In genomic region chr14:100540141-100540925, GRCh38 we compare ENCODE assay signal across 11 cellular contexts. TPM values are rescaled to one million over a fixed set of nuclear protein-coding genes. Genes with fewer than 3 reads are reported as not detected.
DNase-seq lines count a peak whose midpoint lies in the region; ATAC-seq, FAIRE-seq and TF ChIP-seq lines count a peak whose summit lies in the region.
"Had no signal": no experiment of that assay in that cellular context is flagged by ENCODE, and none has a peak within 500 bp of the region (broad histone marks: within the 10 kb centered on the region; RNA-seq: fewer than 3 reads in every experiment).

No MANE protein-coding gene starts in this region.

- H3K4me1 Mint-ChIP-seq in endodermal cell (peaks cover 2% of the 10 kb centered on the region), neural progenitor cell (peaks cover 13% of the 10 kb centered on the region)

- no peaks in the 10 kb centered on the region for H3K36me3 Mint-ChIP-seq in endodermal cell (ENCODE audit: low read depth)
- H3K36me3 Mint-ChIP-seq in neural progenitor cell = no peaks in the 10 kb centered on the region
- H3K36me3 Mint-ChIP-seq: naive thymus-derived CD4-positive, alpha-beta T cell had no signal

- TF ChIP-seq CTCF in D721Med (IDR thresholded peaks at IDR 0.05; ENCODE audit: insufficient read depth, missing control alignments) = peak; percentile 6
- TF ChIP-seq CTCF in Loucy (conservative IDR thresholded peaks at IDR 0.05; ENCODE audit: low read length) = peak; percentile 35
- peak; percentile 74 for TF ChIP-seq CTCF in endodermal cell (conservative IDR thresholded peaks at IDR 0.05)
- peak; percentile 46 for TF ChIP-seq CTCF in neural progenitor cell (IDR thresholded peaks at IDR 0.05)

- H3K79me2 ChIP-seq in Loucy (ENCODE audit: insufficient read depth, low read length) (no peaks in the 10 kb centered on the region), neural progenitor cell (ENCODE audit: low read depth) (no peaks in the 10 kb centered on the region)

- H3K4me1 ChIP-seq in Loucy (ENCODE audit: insufficient read depth, low read length, poor library complexity, severe bottlenecking) = peaks cover 12% of the 10 kb centered on the region
- no peaks in the 10 kb centered on the region for H3K4me1 ChIP-seq in endodermal cell (ENCODE audit: control insufficient read depth, insufficient read depth, low read length)
- H3K4me1 ChIP-seq in neural progenitor cell = peaks cover 3% of the 10 kb centered on the region

- H4K20me1 ChIP-seq in Loucy (ENCODE audit: insufficient read depth, low read length, poor library complexity, severe bottlenecking) = no peaks in the 10 kb centered on the region
- H4K20me1 ChIP-seq in neural progenitor cell (ENCODE audit: low read depth) = no peaks in the 10 kb centered on the region

- H3K4me3 ChIP-seq in Loucy (ENCODE audit: low read length, poor library complexity, severe bottlenecking) (no peak overlapping the region), endodermal cell (ENCODE audit: low read length) (no peak overlapping the region), neural progenitor cell (no peak overlapping the region)

- H3K4me3 Mint-ChIP-seq in endodermal cell (no peak overlapping the region), neural progenitor cell (no peak overlapping the region)
- H3K4me3 Mint-ChIP-seq: naive thymus-derived CD4-positive, alpha-beta T cell had no signal

- in situ Hi-C loops in G401 (cut with HindIII; ENCODE audit: low sequenced_read_pairs) = no loop called here

- DNase-seq in D721Med (ENCODE audit: insufficient read length, low spot score) (no peak), endodermal cell (peak; percentile 83), neural progenitor cell (ENCODE audit: low spot score) (peak; percentile 51), D341Med (ENCODE audit: low spot score) (no peak), G401 (ENCODE audit: low spot score) (no peak), NCI-H2171 (lab: John Stamatoyannopoulos, UW) (no peak)
- DNase-seq: activated CD4-positive, CD25-positive, alpha-beta regulatory T cell treated with anti-CD3 and anti-CD28 coated beads, Interleukin-2, amount 50 U/mL, for 72 hours; foreskin fibroblast; naive thymus-derived CD4-positive, alpha-beta T cell had no signal

- 92 to 97% methylated on average over 7 to 28 of the region's 28 CpGs for WGBS in endodermal cell (ENCODE audit: insufficient coverage in 1 of 2, insufficient read length in 1 of 2), 2 experiments

- H3K27ac Mint-ChIP-seq in endodermal cell (no peak overlapping the region), neural progenitor cell (no peak overlapping the region)
- H3K27ac Mint-ChIP-seq: naive thymus-derived CD4-positive, alpha-beta T cell had no signal

- no peaks in the 10 kb centered on the region for H3K27me3 ChIP-seq in Loucy (ENCODE audit: insufficient read depth, low read length, poor library complexity, severe bottlenecking)
- H3K27me3 ChIP-seq in endodermal cell (ENCODE audit: control insufficient read depth, insufficient read depth, low read length, poor library complexity, severe bottlenecking) = no peaks in the 10 kb centered on the region
- no peaks in the 10 kb centered on the region for H3K27me3 ChIP-seq in neural progenitor cell

- H3K9me3 Mint-ChIP-seq in endodermal cell (no peaks in the 10 kb centered on the region), neural progenitor cell (no peaks in the 10 kb centered on the region)
- H3K9me3 Mint-ChIP-seq: naive thymus-derived CD4-positive, alpha-beta T cell had no signal

- H3K9me3 ChIP-seq in Loucy (ENCODE audit: insufficient read depth, low read depth, low read length) (no peaks in the 10 kb centered on the region), endodermal cell (ENCODE audit: control insufficient read depth, low read length) (no peaks in the 10 kb centered on the region), neural progenitor cell (ENCODE audit: low read depth) (no peaks in the 10 kb centered on the region)

- H2AFZ ChIP-seq in Loucy (ENCODE audit: low read length) (no peak overlapping the region), neural progenitor cell (replicated peaks) (no peak overlapping the region)

- H3K27ac ChIP-seq in endodermal cell (ENCODE audit: low read depth, low read length) (no peak overlapping the region), neural progenitor cell (no peak overlapping the region)

- H3K4me2 ChIP-seq in Loucy (ENCODE audit: low read depth, low read length, poor library complexity, severe bottlenecking) (no peak overlapping the region), neural progenitor cell (no peak overlapping the region)

- FAIRE-seq in D721Med (lab: Jason Lieb, UNC) = no peak

- no peaks in the 10 kb centered on the region for H3K36me3 ChIP-seq in Loucy (ENCODE audit: insufficient read depth, low read length)
- no peaks in the 10 kb centered on the region for H3K36me3 ChIP-seq in endodermal cell (ENCODE audit: control insufficient read depth, insufficient read depth, low read length)
- no peaks in the 10 kb centered on the region for H3K36me3 ChIP-seq in neural progenitor cell

- H3K27me3 Mint-ChIP-seq in endodermal cell (ENCODE audit: insufficient read depth) (peaks cover 2% of the 10 kb centered on the region), neural progenitor cell (ENCODE audit: insufficient read depth, low read depth) (peaks cover 6% of the 10 kb centered on the region)
- H3K27me3 Mint-ChIP-seq: naive thymus-derived CD4-positive, alpha-beta T cell had no signal

- H3K9ac ChIP-seq in Loucy (ENCODE audit: low read depth, low read length, poor library complexity, severe bottlenecking) (no peak overlapping the region), endodermal cell (ENCODE audit: extremely low read depth, low read length, poor library complexity, severe bottlenecking) (no peak overlapping the region), neural progenitor cell (no peak overlapping the region)

- ATAC-seq in GM18873 (IDR thresholded peaks at IDR 0.05; ENCODE audit: low FRiP score, unreplicated experiment) = no peak
- ATAC-seq: naive thymus-derived CD4-positive, alpha-beta T cell had no signal

- H3F3A ChIP-seq in Loucy (ENCODE audit: low read depth) (no peaks in the 10 kb centered on the region), neural progenitor cell (ENCODE audit: low read depth) (no peaks in the 10 kb centered on the region)

- H3K9me2 ChIP-seq in Loucy (replicated peaks; ENCODE audit: low read depth, low read length) = no peaks in the 10 kb centered on the region

RNA-seq across cellular contexts. Expression of gene BEGAIN, which starts 46.9 kb away (rescaled TPM):
- total RNA-seq in endodermal cell (1 to 10 TPM in 1 of 2 donors, under 1 TPM in 1; 0.91 to 1.3 TPM), neural progenitor cell (ENCODE audit: low replicate concordance) (4.0 and 13.4 TPM in 2 replicates)
- polyA plus RNA-seq in endodermal cell (2013, experiment 1 of 2) = 1.4 TPM
- polyA plus RNA-seq in endodermal cell (2013, experiment 2 of 2) = 1.1 TPM
- total RNA-seq in G401 (2014; rRNA removed; shearing (Covaris generic)) = 0.31 and 1.3 TPM in 2 replicates

Comparison
In these comparisons a context has a peak if more than half of its experiments do, and no peak if none do; other contexts are left out.
1. DNase-seq: peak in endodermal cell (single experiment) and neural progenitor cell (single experiment); none in D721Med (single experiment), D341Med (single experiment), G401 (single experiment) and NCI-H2171 (single experiment).
2. CTCF ChIP-seq: peak in every context shown above with its lines; median percentile 74 in endodermal cell; 46 in neural progenitor cell; 35 in Loucy; 6 in D721Med.